In the genomic region with DNA sequence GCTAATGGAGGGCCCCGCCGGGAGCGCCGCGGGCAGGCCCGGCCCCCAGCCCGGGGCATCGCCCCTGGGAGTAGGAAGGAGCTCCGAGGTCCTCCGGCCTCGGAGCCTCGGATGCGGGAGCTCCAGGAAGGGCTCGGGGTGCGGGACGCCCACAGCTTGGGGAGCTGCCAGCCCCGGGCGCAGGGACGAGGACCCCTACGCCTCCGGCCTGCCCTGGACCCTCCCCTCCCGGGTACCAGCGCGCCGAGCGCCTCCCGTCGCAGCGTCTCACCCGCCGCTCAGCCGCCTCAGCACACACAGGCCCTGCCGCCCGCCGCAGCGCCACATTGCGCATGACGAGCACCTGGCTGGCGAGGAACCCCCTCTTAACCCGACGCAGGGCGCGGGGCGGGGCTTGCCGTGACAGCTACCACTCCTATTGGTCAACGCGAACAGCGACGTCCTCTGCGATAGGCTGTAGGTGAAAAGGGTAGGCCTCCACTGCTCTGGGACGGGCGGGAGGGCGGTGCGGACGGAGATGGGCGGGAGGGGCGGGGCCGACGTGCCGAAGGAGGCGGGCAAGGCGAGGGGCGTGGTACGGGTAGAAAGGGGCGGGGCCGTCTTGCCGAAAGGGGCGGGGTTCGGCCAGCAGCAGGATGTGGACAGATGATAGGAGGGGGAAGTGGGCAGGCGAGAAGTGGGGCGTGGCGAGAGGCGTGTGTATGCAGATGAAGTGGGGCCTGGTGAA, we compare ENCODE assay signal across 8 cellular contexts. TPM values are rescaled to one million over a fixed set of nuclear protein-coding genes. Genes with fewer than 3 reads are reported as not detected.
DNase-seq lines count a peak whose midpoint lies in the region; ATAC-seq, FAIRE-seq and TF ChIP-seq lines count a peak whose summit lies in the region.

A gene with protein sequence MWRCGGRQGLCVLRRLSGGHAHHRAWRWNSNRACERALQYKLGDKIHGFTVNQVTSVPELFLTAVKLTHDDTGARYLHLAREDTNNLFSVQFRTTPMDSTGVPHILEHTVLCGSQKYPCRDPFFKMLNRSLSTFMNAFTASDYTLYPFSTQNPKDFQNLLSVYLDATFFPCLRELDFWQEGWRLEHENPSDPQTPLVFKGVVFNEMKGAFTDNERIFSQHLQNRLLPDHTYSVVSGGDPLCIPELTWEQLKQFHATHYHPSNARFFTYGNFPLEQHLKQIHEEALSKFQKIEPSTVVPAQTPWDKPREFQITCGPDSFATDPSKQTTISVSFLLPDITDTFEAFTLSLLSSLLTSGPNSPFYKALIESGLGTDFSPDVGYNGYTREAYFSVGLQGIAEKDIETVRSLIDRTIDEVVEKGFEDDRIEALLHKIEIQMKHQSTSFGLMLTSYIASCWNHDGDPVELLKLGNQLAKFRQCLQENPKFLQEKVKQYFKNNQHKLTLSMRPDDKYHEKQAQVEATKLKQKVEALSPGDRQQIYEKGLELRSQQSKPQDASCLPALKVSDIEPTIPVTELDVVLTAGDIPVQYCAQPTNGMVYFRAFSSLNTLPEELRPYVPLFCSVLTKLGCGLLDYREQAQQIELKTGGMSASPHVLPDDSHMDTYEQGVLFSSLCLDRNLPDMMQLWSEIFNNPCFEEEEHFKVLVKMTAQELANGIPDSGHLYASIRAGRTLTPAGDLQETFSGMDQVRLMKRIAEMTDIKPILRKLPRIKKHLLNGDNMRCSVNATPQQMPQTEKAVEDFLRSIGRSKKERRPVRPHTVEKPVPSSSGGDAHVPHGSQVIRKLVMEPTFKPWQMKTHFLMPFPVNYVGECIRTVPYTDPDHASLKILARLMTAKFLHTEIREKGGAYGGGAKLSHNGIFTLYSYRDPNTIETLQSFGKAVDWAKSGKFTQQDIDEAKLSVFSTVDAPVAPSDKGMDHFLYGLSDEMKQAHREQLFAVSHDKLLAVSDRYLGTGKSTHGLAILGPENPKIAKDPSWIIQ (minus strand): TSS at position 337 of the 727 bp plus-strand sequence. CDS start 10 bp downstream, at position 327.

- H3K4me2 ChIP-seq in HepG2 (ENCODE audit: low read depth, low read length): peak within 1 kb of the TSS; percentile 78

- H3K27me3 ChIP-seq in HepG2 (ENCODE audit: control insufficient read depth in 1 of 2, insufficient read depth in 2 of 2, low read length in 2 of 2): no peaks in the 10 kb centered on the region; a peak in 1 of 5 replicates

- H3K4me3 Mint-ChIP-seq in dendritic cell treated with granulocyte-macrophage colony-stimulating factor and Interleukin-4, amounts not matched to agents 40 ng/mL and 50 ng/mL, for 4 days: peak within 1 kb of the TSS; percentile 82

- DNase-seq in C1 segment of cervical spinal cord (lab: John Stamatoyannopoulos, UW) (peak; percentile 87 to 99 (median 97)), NCI-H748 (lab: John Stamatoyannopoulos, UW; ENCODE audit: unreplicated experiment) (peak; percentile 97), HepG2 (ENCODE audit: low spot score) (peak; percentile 96)
- peak; percentile 96 to 99 for DNase-seq in activated CD4-positive, alpha-beta T cell treated with anti-CD3 and anti-CD28 coated beads, Interleukin-2, amount 50 U/mL, for 24 hours (ENCODE audit: low read depth in 1 of 2, low spot score in 1 of 2)
- peak; percentile 99 for DNase-seq in stimulated activated CD4-positive, alpha-beta T cell treated with anti-CD3 and anti-CD28 coated beads, Interleukin-4, amount 100 ng/mL, for 1 hour

- CTCF ChIA-PET in HepG2 (lab: Yijun Ruan, JAX; ENCODE audit: low intra/inter-chr PET ratio, low total read pairs): no interaction called here

- FAIRE-seq in HepG2 (lab: Jason Lieb, UNC): peak; percentile 79

- peak within 1 kb of the TSS; percentile 83 for H3K27ac Mint-ChIP-seq in dendritic cell treated with granulocyte-macrophage colony-stimulating factor and Interleukin-4, amounts not matched to agents 40 ng/mL and 50 ng/mL, for 4 days

- no peak for TF ChIP-seq EP300 in HepG2 (IDR thresholded peaks at IDR 0.05; ENCODE audit: low read depth in 2 of 2, low read length in 2 of 2)
- no peak for TF ChIP-seq EP300 in HepG2 (CRISPR knock-in tag; IDR thresholded peaks at IDR 0.05; ENCODE audit: borderline replicate concordance)

- peaks cover 18% of the 10 kb centered on the region for H3K4me1 Mint-ChIP-seq in dendritic cell treated with granulocyte-macrophage colony-stimulating factor and Interleukin-4, amounts not matched to agents 40 ng/mL and 50 ng/mL, for 4 days (ENCODE audit: low read depth)

- TF ChIP-seq POLR2A in HepG2 (IDR thresholded peaks at IDR 0.05; ENCODE audit: insufficient read depth in 1 of 2, low read depth in 2 of 2, low read length in 2 of 2): peak; percentile 95 to 99

- peaks cover 17% of the 10 kb centered on the region for H3K4me1 ChIP-seq in HepG2 (ENCODE audit: insufficient read depth, low read length)

- H3K9ac ChIP-seq in HepG2 (ENCODE audit: insufficient read depth, low read depth, low read length): peak within 1 kb of the TSS; percentile 82

- in situ Hi-C loops in HepG2 (cut with HindIII; ENCODE audit: extremely low pct_ligation_motif_present, low pct_unique_long_range_greater_than_20kb): no loop called here

- peaks cover 4% of the 10 kb centered on the region for H3K27me3 Mint-ChIP-seq in dendritic cell treated with granulocyte-macrophage colony-stimulating factor and Interleukin-4, amounts not matched to agents 40 ng/mL and 50 ng/mL, for 4 days

- H3K4me3 ChIP-seq in HepG2 (replicated peaks in 1 of 3; ENCODE audit: insufficient read depth in 1 of 3, low read depth in 2 of 3, low read length in 3 of 3): peak within 1 kb of the TSS; percentile 75 to 89 (median 79)

- intact Hi-C loops in dendritic cell treated with granulocyte-macrophage colony-stimulating factor and Interleukin-4, amounts not matched to agents 40 ng/mL and 50 ng/mL, for 4 days (cut with micrococcal nuclease): no loop called here
- intact Hi-C loops in HepG2 (cut with micrococcal nuclease; ENCODE audit: unreplicated experiment): no loop called here

- H3K9me3 ChIP-seq in HepG2 (ENCODE audit: low read length): no peaks in the 10 kb centered on the region

- H3K27ac ChIP-seq in HepG2 (ENCODE audit: extremely low read length, insufficient read depth, low read length): peak within 1 kb of the TSS; percentile 53

- 0 out of 2 replicates have a peak, but pooled peaks have one; percentile 27 for TF ChIP-seq RAD21 in HepG2 (CRISPR knock-in tag; IDR thresholded peaks at IDR 0.05)

- H3K36me3 ChIP-seq in HepG2 (replicated peaks in 1 of 2; ENCODE audit: control insufficient read depth in 1 of 2, insufficient read depth in 2 of 2, low read length in 2 of 2): peaks cover 6 to 10% of the 10 kb centered on the region in 2 experiments; a peak in 4 of 5 replicates

- H4K20me1 ChIP-seq in HepG2 (ENCODE audit: insufficient read depth, low read length): no peaks in the 10 kb centered on the region

- peaks cover 33% of the 10 kb centered on the region for H3K36me3 Mint-ChIP-seq in dendritic cell treated with granulocyte-macrophage colony-stimulating factor and Interleukin-4, amounts not matched to agents 40 ng/mL and 50 ng/mL, for 4 days (ENCODE audit: low read depth)

- WGBS in HepG2 (ENCODE audit: low lambda C conversion rate): under 1% methylated on average over 28 of the region's 73 CpGs

- peak; percentile 34; the same call in 1 of the 2 replicates for TF ChIP-seq CTCF in HepG2 (CRISPR knock-in tag; IDR thresholded peaks at IDR 0.05)

- H3K79me2 ChIP-seq in HepG2 (ENCODE audit: insufficient read depth, low read length): no peaks in the 10 kb centered on the region

- POLR2A ChIA-PET in HepG2 (lab: Yijun Ruan, JAX): interaction anchor here (0.8 to 2.0 kb wide), 8 partner anchors 8 to 613 kb away, joined by 3 to 11 read pairs (median 3); a partner anchor contains a TSS

- ATAC-seq in GM19351 (IDR thresholded peaks at IDR 0.05; ENCODE audit: unreplicated experiment) (peak; percentile 94), HG03521 (IDR thresholded peaks at IDR 0.05; ENCODE audit: unreplicated experiment) (peak; percentile 95), HepG2 (peak; percentile 97)

- no peak within 1 kb of the TSS for H2AFZ ChIP-seq in HepG2 (ENCODE audit: low read length)

- no TSS peak for BruUV-seq in HepG2 (replicated peaks; lab: Mats Ljungman, UMichigan)

- H3K9me3 Mint-ChIP-seq in dendritic cell treated with granulocyte-macrophage colony-stimulating factor and Interleukin-4, amounts not matched to agents 40 ng/mL and 50 ng/mL, for 4 days: no peaks in the 10 kb centered on the region

TF ChIP-seq in HepG2, 621 proteins besides CTCF, POLR2A, EP300 and RAD21 (continues in another document):
- TF ChIP-seq SETDB1 (CRISPR knock-in tag; IDR thresholded peaks at IDR 0.05; ENCODE audit: borderline replicate concordance) (no peak), ZSCAN21 (CRISPR knock-in tag; IDR thresholded peaks at IDR 0.05; ENCODE audit: borderline replicate concordance) (peak; percentile 92; the same call in 1 of the 2 replicates), HNRNPH1 (optimal IDR thresholded peaks at IDR 0.05; ENCODE audit: low read depth, low read length) (no peak), ZNF256 (CRISPR knock-in tag; conservative IDR thresholded peaks at IDR 0.05) (no peak), NONO (IDR thresholded peaks at IDR 0.05) (no peak), NONO (CRISPR knock-in tag; conservative IDR thresholded peaks at IDR 0.05) (peak; percentile 82; the same call in 1 of the 2 replicates), POLR2G (IDR thresholded peaks at IDR 0.05; ENCODE audit: low read depth, low read length) (peak; percentile 97)

RNA-seq across cellular contexts. Expression of the gene that starts here (rescaled TPM):
- 29.0 and 32.7 TPM in 2 replicates for total RNA-seq in HepG2 (2016; rRNA removed; fragmentation: Illumina TruSeq; extraction: Trizol)
- total RNA-seq in HepG2 (2016; cell fraction: cytosol; rRNA removed; fragmentation: Illumina TruSeq; extraction: Trizol; ENCODE audit: low read depth): 8.3 and 8.8 TPM in 2 replicates
- total RNA-seq in HepG2 (2016; cell fraction: insoluble cytoplasmic fraction; rRNA removed; fragmentation: Illumina TruSeq; extraction: Trizol): 29.0 and 33.1 TPM in 2 replicates
- 11.5 and 11.9 TPM in 2 replicates for total RNA-seq in HepG2 (2016; cell fraction: membrane; rRNA removed; fragmentation: Illumina TruSeq; extraction: Trizol)
- total RNA-seq in HepG2 (2016; cell fraction: nucleus; rRNA removed; fragmentation: Illumina TruSeq; extraction: Trizol): 28.7 and 29.3 TPM in 2 replicates
- 16.4 and 19.1 TPM in 2 replicates for polyA plus RNA-seq in HepG2 (2011; rRNA removed)
- 12.9 and 13.0 TPM in 2 replicates for polyA plus RNA-seq in HepG2 (2011; cell fraction: cytosol; rRNA removed)
- polyA plus RNA-seq in HepG2 (2011; cell fraction: nucleus; rRNA removed): 84.4 and 95.5 TPM in 2 replicates
- 19.8 and 21.0 TPM in 2 replicates for polyA plus RNA-seq in HepG2 (2012)
- polyA plus RNA-seq in HepG2 (2016; cell fraction: cytosol; fragmentation: Illumina TruSeq; extraction: Trizol; ENCODE audit: low read depth): 2.3 and 3.0 TPM in 2 replicates
- 31.6 and 32.4 TPM in 2 replicates for polyA plus RNA-seq in HepG2 (2016; cell fraction: insoluble cytoplasmic fraction; fragmentation: Illumina TruSeq; extraction: Trizol; ENCODE audit: low read depth)
- 8.1 and 8.6 TPM in 2 replicates for polyA plus RNA-seq in HepG2 (2016; cell fraction: membrane; fragmentation: Illumina TruSeq; extraction: Trizol; ENCODE audit: low read depth)
- 39.5 and 48.0 TPM in 2 replicates for polyA plus RNA-seq in HepG2 (2016; cell fraction: nucleus; fragmentation: Illumina TruSeq; extraction: Trizol; ENCODE audit: insufficient read depth, low read depth)
- polyA minus RNA-seq in HepG2 (2011; rRNA and poly(A)+ RNA removed; ENCODE audit: low replicate concordance): 24.6 and 24.7 TPM in 2 replicates
- 12.9 and 13.6 TPM in 2 replicates for polyA minus RNA-seq in HepG2 (2011; cell fraction: cytosol; rRNA and poly(A)+ RNA removed)
- polyA minus RNA-seq in HepG2 (2011; cell fraction: nucleus; rRNA and poly(A)+ RNA removed): 40.6 and 44.6 TPM in 2 replicates

Comparison
In these comparisons a context has a peak if more than half of its experiments do, and no peak if none do; other contexts are left out.
1. Peak in every context shown above with its lines: DNase-seq, ATAC-seq, H3K4me3 ChIP-seq and H3K27ac ChIP-seq.